In genomic region chr19:48636859-48637448, GRCh38 we compare ENCODE assay signal across 8 cellular contexts. TPM values are rescaled to one million over a fixed set of nuclear protein-coding genes. Genes with fewer than 3 reads are reported as not detected.
A peak's percentile ranks its signal among the peaks of the same experiment; 100 is the strongest.
DNase-seq lines count a peak whose midpoint lies in the region; ATAC-seq and TF ChIP-seq lines count a peak whose summit lies in the region.

DBP (minus strand) TSS chr19:48637379; CDS start chr19:48636994, 385 bp downstream.

- peaks cover 13 to 26% (median 25%) of the 10 kb centered on the region in 3 donors for H3K4me1 Mint-ChIP-seq in IgD-negative memory B cell
- peaks cover 55% of the 10 kb centered on the region for H3K4me1 Mint-ChIP-seq in activated CD8-positive, alpha-beta T cell treated with anti-CD3 and anti-CD28 coated beads for 36 hours (ENCODE audit: low read depth)

- no peaks in the 10 kb centered on the region for H3K9me3 Mint-ChIP-seq in IgD-negative memory B cell
- H3K9me3 Mint-ChIP-seq in activated CD8-positive, alpha-beta T cell treated with anti-CD3 and anti-CD28 coated beads for 36 hours, result no peaks in the 10 kb centered on the region

- CTCF ChIA-PET in activated CD8-positive, alpha-beta T cell treated with anti-CD3 and anti-CD28 coated beads for 36 hours (lab: Charles Lee), result interaction anchor here (1.1 to 1.3 kb wide), 2 partner anchors 9 to 206 kb away, joined by 3 to 4 read pairs; partner anchors contain the start of gene CA11

- 0% methylated on average over 40 of the region's 40 CpGs for WGBS in heart right ventricle, 2 donors

- no peaks in the 10 kb centered on the region for H3K27me3 Mint-ChIP-seq in IgD-negative memory B cell
- no peaks in the 10 kb centered on the region for H3K27me3 Mint-ChIP-seq in activated CD8-positive, alpha-beta T cell treated with anti-CD3 and anti-CD28 coated beads for 36 hours

- H3K9me3 ChIP-seq in heart right ventricle, result no peaks in the 10 kb centered on the region

- H3K27ac Mint-ChIP-seq in IgD-negative memory B cell, result peak within 1 kb of the TSS; percentile 84 to 99 (median 98)
- H3K27ac Mint-ChIP-seq in activated CD8-positive, alpha-beta T cell treated with anti-CD3 and anti-CD28 coated beads for 36 hours, result peak within 1 kb of the TSS; percentile 98

- peaks cover 7% of the 10 kb centered on the region for H3K36me3 Mint-ChIP-seq in IgD-negative memory B cell
- peaks cover 8% of the 10 kb centered on the region for H3K36me3 Mint-ChIP-seq in activated CD8-positive, alpha-beta T cell treated with anti-CD3 and anti-CD28 coated beads for 36 hours (ENCODE audit: low read depth)

- POLR2A ChIA-PET in activated CD8-positive, alpha-beta T cell treated with anti-CD3 and anti-CD28 coated beads for 36 hours (lab: Charles Lee), result interaction anchor here (1.1 to 2.7 kb wide), 6 partner anchors 9 to 84 kb away, joined by 3 to 16 read pairs (median 6); partner anchors contain the start of genes CA11, FAM83E, RPL18 and SPHK2

- H3K27ac ChIP-seq in heart right ventricle, result peak within 1 kb of the TSS; percentile 90 to 98 (median 96)

- peak within 1 kb of the TSS; percentile 15 to 92 (median 75) for H3K4me3 ChIP-seq in heart right ventricle
- peak within 1 kb of the TSS; percentile 83 for H3K4me3 ChIP-seq in retinal pigment epithelial cell (ENCODE audit: low read length)

- TF ChIP-seq CTCF in activated CD8-positive, alpha-beta T cell treated with anti-CD3 and anti-CD28 coated beads for 36 hours (IDR thresholded peaks at IDR 0.05), result peak; percentile 48
- TF ChIP-seq CTCF in heart right ventricle (IDR thresholded peaks at IDR 0.05) (peak in 4 of 9 donors; percentile 11 to 34 (median 25)), retinal pigment epithelial cell (conservative IDR thresholded peaks at IDR 0.05; ENCODE audit: low read depth, low read length) (peak; percentile 31)

- peak within 1 kb of the TSS; percentile 83 to 98 (median 96) for H3K4me3 Mint-ChIP-seq in IgD-negative memory B cell
- H3K4me3 Mint-ChIP-seq in activated CD8-positive, alpha-beta T cell treated with anti-CD3 and anti-CD28 coated beads for 36 hours, result peak within 1 kb of the TSS; percentile 88

- H3K36me3 ChIP-seq in heart right ventricle, result peaks cover 0 to 17% (median 3%) of the 10 kb centered on the region in 9 donors

- no peak for ATAC-seq in activated CD8-positive, alpha-beta T cell treated with anti-CD3 and anti-CD28 coated beads for 36 hours
- ATAC-seq in heart right ventricle, result peak in 6 of 8 donors; percentile 1 to 25 (median 4)
- ATAC-seq in HG02763 (IDR thresholded peaks at IDR 0.05; ENCODE audit: unreplicated experiment), result no peak

- H3K27me3 ChIP-seq in heart right ventricle, result no peaks in the 10 kb centered on the region

- H3K4me1 ChIP-seq in heart right ventricle, result peaks cover 19 to 60% (median 45%) of the 10 kb centered on the region in 9 donors

- DNase-seq in DMS 273 (lab: John Stamatoyannopoulos, UW; ENCODE audit: unreplicated experiment), result peak; percentile 89
- no peak for DNase-seq in DMS 273 treated with DMSO at 0.1 percent for 48 hours (lab: John Stamatoyannopoulos, UW)
- DNase-seq in activated CD8-positive, alpha-beta T cell treated with anti-CD3 and anti-CD28 coated beads for 36 hours, result peak; percentile 50
- peak in 1 of 2 donors; percentile 58 for DNase-seq in heart right ventricle
- DNase-seq in retinal pigment epithelial cell (ENCODE audit: low read depth), result no peak
- DNase-seq in NCI-H2171 (lab: John Stamatoyannopoulos, UW), result no peak

- intact Hi-C loops in activated CD8-positive, alpha-beta T cell treated with anti-CD3 and anti-CD28 coated beads for 36 hours (cut with micrococcal nuclease), result loop anchor here (10.0 kb wide), 1 partner anchor 238 kb away; the partner anchor contains the start of gene PPP1R15A
- intact Hi-C loops in heart right ventricle (cut with DNase I), result loop anchor here in 3 of 10 donors (5.0 to 10.0 kb wide), 2 partner anchors 328 to 520 kb away; partner anchors contain the start of genes FTL (in 2 of the 3), HRC (in 1 of the 3) and TRPM4 (in 1 of the 3)

RNA-seq across cellular contexts. Expression of gene DBP, which starts in this region (rescaled TPM):
- 86.1 TPM for polyA plus RNA-seq in IgD-negative memory B cell
- total RNA-seq in activated CD8-positive, alpha-beta T cell treated with anti-CD3 and anti-CD28 coated beads for 36 hours, result 10 to 100 TPM; 10.8 to 13.1 TPM
- total RNA-seq in heart right ventricle, result 10 to 100 TPM in 8 of 10 donors, 1 to 10 TPM in 2; 2.4 to 30.0 (median 12.8) TPM
- polyA plus RNA-seq in heart right ventricle, result 10 to 100 TPM in 1 of 2 donors, 1 to 10 TPM in 1; 5.8 to 11.6 TPM

Comparison
In these comparisons a context has a peak if more than half of its experiments do, and no peak if none do; other contexts are left out.
1. DNase-seq: peak in DMS 273 (single experiment) and activated CD8-positive, alpha-beta T cell treated with anti-CD3 and anti-CD28 coated beads for 36 hours (single experiment); none in DMS 273 treated with DMSO at 0.1 percent for 48 hours (single experiment), retinal pigment epithelial cell (single experiment) and NCI-H2171 (single experiment).
2. ATAC-seq: peak in heart right ventricle (6 of 8); none in activated CD8-positive, alpha-beta T cell treated with anti-CD3 and anti-CD28 coated beads for 36 hours (single experiment) and HG02763 (single experiment).